12 cellular contexts compared by ENCODE assay signal in the genomic region with DNA sequence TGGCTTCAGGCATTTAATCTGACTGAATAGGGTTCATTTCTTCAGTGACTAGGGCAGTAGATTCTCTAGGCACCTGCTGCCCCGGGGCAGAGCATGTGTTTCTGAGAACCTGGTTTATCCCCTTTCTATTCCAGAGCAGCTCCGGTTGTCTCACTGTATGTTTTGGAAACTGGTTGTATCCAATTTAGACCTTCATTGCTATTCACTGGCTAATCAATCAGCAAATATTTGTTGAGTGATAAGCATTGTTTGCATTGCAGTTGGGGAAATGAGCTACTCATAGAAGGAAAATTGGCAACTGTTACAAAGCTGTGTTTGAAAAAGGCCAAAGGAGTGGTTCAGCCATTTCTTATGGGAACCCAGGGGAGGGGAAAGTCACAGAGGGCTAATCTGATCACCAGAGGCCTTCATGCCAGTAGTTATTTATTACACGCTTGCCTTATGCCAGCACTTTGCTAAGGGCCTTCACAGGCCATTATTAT. TPM values are rescaled to one million over a fixed set of nuclear protein-coding genes. Genes with fewer than 3 reads are reported as not detected.
DNase-seq lines count a peak whose midpoint lies in the region; ATAC-seq and TF ChIP-seq lines count a peak whose summit lies in the region.
"Had no signal": no experiment of that assay in that cellular context is flagged by ENCODE, and none has a peak within 500 bp of the region (broad histone marks: within the 10 kb centered on the region; RNA-seq: fewer than 3 reads in every experiment).

No MANE protein-coding gene starts in this region.

- H3K4me3 Mint-ChIP-seq in stimulated activated naive B cell treated with anti-CD40 and anti-IgM and Interleukin-4, amounts not matched to agents 10 μg/mL and 1 μg/mL and 100 μg/mL, for 72 hours, result peak overlapping the region; percentile 90 to 93

- TF ChIP-seq CTCF in fibroblast of the aortic adventitia (IDR thresholded peaks at IDR 0.05; ENCODE audit: insufficient read depth, low read length), result no peak

- peaks cover 47 to 56% of the 10 kb centered on the region in 2 donors for H3K36me3 Mint-ChIP-seq in stimulated activated naive B cell treated with anti-CD40 and anti-IgM and Interleukin-4, amounts not matched to agents 10 μg/mL and 1 μg/mL and 100 μg/mL, for 72 hours

- no peaks in the 10 kb centered on the region for H3K9me3 Mint-ChIP-seq in stimulated activated naive B cell treated with anti-CD40 and anti-IgM and Interleukin-4, amounts not matched to agents 10 μg/mL and 1 μg/mL and 100 μg/mL, for 72 hours

- H3K4me1 Mint-ChIP-seq in stimulated activated naive B cell treated with anti-CD40 and anti-IgM and Interleukin-4, amounts not matched to agents 10 μg/mL and 1 μg/mL and 100 μg/mL, for 72 hours, result peaks cover 44 to 71% of the 10 kb centered on the region in 2 donors

- H3K27me3 Mint-ChIP-seq in stimulated activated naive B cell treated with anti-CD40 and anti-IgM and Interleukin-4, amounts not matched to agents 10 μg/mL and 1 μg/mL and 100 μg/mL, for 72 hours, result no peaks in the 10 kb centered on the region

- DNase-seq in NCI-H510A treated with DMSO at 0.1 percent for 48 hours (lab: John Stamatoyannopoulos, UW) (peak; percentile 59), NCI-H510A (lab: John Stamatoyannopoulos, UW) (no peak), NCI-H748 treated with DMSO at 0.1 percent for 48 hours (lab: John Stamatoyannopoulos, UW) (peak; percentile 90), fibroblast of the aortic adventitia (ENCODE audit: low read depth) (peak; percentile 39), ureter (ENCODE audit: low spot score) (no peak), SKM-1 treated with dmso at 0.1 percent for 144 hours (lab: John Stamatoyannopoulos, UW; ENCODE audit: unreplicated experiment) (no peak)
- no peak for DNase-seq in stimulated activated naive B cell treated with anti-CD40 and anti-IgM and Interleukin-4, amounts not matched to agents 10 μg/mL and 1 μg/mL and 100 μg/mL, for 72 hours
- no peak for DNase-seq in activated T-cell treated with anti-CD3 and anti-CD28 coated beads, Interleukin-2, amount 50 U/mL, for 1 hour
- DNase-seq: NCI-H1048, SW 1271 had no signal

- H3K4me3 ChIP-seq in fibroblast of the aortic adventitia (ENCODE audit: low read depth, low read length), result peak overlapping the region; percentile 94
- H3K4me3 ChIP-seq: cardiac muscle cell, prostate gland had no signal

- no peak for ATAC-seq in stimulated activated naive B cell treated with anti-CD40 and anti-IgM and Interleukin-4, amounts not matched to agents 10 μg/mL and 1 μg/mL and 100 μg/mL, for 72 hours (replicated peaks)

- no peak overlapping the region for H3K27ac Mint-ChIP-seq in stimulated activated naive B cell treated with anti-CD40 and anti-IgM and Interleukin-4, amounts not matched to agents 10 μg/mL and 1 μg/mL and 100 μg/mL, for 72 hours

RNA-seq across cellular contexts. Expression of a gene that starts 2.9 kb away (rescaled TPM):
- total RNA-seq in fibroblast of the aortic adventitia (ENCODE audit: low replicate concordance) (261 and 1,037 TPM in 2 replicates), ureter (285 TPM)

Comparison
In these comparisons a context has a peak if more than half of its experiments do, and no peak if none do; other contexts are left out.
1. DNase-seq: peak in NCI-H510A treated with DMSO at 0.1 percent for 48 hours (single experiment), NCI-H748 treated with DMSO at 0.1 percent for 48 hours (single experiment) and fibroblast of the aortic adventitia (single experiment); none in NCI-H510A (single experiment), stimulated activated naive B cell treated with anti-CD40 and anti-IgM and Interleukin-4, amounts not matched to agents 10 μg/mL and 1 μg/mL and 100 μg/mL, for 72 hours (single experiment), activated T-cell treated with anti-CD3 and anti-CD28 coated beads, Interleukin-2, amount 50 U/mL, for 1 hour (single experiment), ureter (single experiment) and SKM-1 treated with dmso at 0.1 percent for 144 hours (single experiment).